In the genomic region with DNA sequence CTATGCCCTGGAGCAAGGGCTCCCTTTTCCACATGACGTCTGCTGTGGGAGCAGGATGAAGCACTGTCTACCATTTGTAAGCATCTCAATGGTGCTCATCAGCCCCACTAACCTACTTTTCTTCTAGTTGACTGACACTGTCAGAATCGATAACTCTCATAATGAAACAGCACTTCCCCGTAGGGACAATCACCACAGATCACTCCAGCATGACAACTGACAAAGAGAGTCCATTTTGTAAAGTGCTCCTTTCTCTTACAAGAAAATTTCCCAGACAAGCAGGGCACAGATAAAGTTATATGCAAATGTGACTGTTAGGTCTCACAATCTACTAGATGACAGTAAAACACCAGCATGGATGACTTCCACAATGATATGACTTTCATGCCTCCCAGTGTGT, we compare ENCODE assay signal across 1 cellular context.
TF ChIP-seq lines count a peak whose summit lies in the region.

No MANE protein-coding gene starts in this region.

TF ChIP-seq in HepG2, 621 proteins besides CTCF, POLR2A, EP300 and RAD21:
- TF ChIP-seq, protein P1, sequence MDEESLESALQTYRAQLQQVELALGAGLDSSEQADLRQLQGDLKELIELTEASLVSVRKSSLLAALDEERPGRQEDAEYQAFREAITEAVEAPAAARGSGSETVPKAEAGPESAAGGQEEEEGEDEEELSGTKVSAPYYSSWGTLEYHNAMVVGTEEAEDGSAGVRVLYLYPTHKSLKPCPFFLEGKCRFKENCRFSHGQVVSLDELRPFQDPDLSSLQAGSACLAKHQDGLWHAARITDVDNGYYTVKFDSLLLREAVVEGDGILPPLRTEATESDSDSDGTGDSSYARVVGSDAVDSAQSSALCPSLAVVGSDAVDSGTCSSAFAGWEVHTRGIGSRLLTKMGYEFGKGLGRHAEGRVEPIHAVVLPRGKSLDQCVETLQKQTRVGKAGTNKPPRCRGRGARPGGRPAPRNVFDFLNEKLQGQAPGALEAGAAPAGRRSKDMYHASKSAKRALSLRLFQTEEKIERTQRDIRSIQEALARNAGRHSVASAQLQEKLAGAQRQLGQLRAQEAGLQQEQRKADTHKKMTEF (CRISPR knock-in tag; IDR thresholded peaks at IDR 0.05): no peak
- TF ChIP-seq, protein P2, sequence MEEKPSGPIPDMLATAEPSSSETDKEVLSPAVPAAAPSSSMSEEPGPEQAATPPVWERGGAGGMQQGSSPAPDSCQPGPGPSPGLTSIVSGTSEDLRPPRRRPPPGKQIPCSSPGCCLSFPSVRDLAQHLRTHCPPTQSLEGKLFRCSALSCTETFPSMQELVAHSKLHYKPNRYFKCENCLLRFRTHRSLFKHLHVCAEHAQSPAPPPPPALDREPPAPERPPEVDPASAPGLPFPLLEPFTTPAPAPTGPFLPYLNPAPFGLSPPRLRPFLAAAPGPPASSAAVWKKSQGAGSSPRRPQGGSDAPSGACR (CRISPR knock-in tag; IDR thresholded peaks at IDR 0.05): no peak
- TF ChIP-seq ZNF263 (CRISPR knock-in tag; IDR thresholded peaks at IDR 0.05) (no peak), TBX2 (CRISPR knock-in tag; IDR thresholded peaks at IDR 0.05; ENCODE audit: borderline replicate concordance) (0 out of 2 replicates have a peak, but pooled peaks have one; percentile 21)
TF ChIP-seq in HepG2: peak in this region for 1.
